Comparison of ENCODE assay signal across 27 cellular contexts in the genomic region with DNA sequence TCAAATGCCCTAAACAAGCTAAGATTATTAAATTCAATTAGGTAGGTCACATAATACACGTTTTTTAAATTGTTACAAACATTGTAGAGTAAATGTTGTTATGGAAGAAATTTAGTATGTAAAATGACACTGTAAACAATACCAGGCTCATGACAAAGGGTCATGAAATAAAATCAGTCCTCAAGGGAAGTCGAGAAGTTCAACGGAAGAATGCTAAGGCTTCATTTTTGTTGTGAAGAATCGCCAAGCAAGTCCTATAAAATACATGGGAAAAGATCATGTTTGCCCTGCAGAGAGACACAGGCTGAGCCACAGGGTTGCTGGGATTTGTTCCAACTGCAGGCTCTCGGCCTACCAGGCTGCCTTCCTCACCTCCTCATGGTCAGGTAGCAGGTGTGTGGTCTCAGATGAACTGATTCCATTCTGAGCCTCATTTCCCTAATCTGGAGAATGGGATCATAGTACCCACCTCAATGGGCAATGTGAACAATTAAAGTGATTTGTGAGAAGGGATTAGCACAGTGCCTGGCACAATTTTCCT.
"Had no signal": no experiment of that assay in that cellular context is flagged by ENCODE, and none has a peak within 500 bp of the region (broad histone marks: within the 10 kb centered on the region; RNA-seq: fewer than 3 reads in every experiment).

No MANE protein-coding gene starts in this region.

- DNase-seq: dermis blood vessel endothelial cell; effector memory CD4-positive, alpha-beta T cell; foreskin melanocyte; glutamatergic neuron; heart right ventricle; hypothalamus; immature natural killer cell; natural killer cell; pancreas; right lobe of liver; small intestine; stimulated activated CD4-positive, alpha-beta T cell treated with anti-CD3 and anti-CD28 coated beads, Interleukin-15, amount 100 ng/mL, for 24 hours; stimulated activated CD4-positive, alpha-beta T cell treated with anti-CD3 and anti-CD28 coated beads, Interleukin-4, amount 100 ng/mL, for 1 hour; stimulated activated CD8-positive, alpha-beta memory T cell treated with anti-CD3 and anti-CD28 coated beads, Interleukin-4, amount 100 ng/mL, for 48 hours; stimulated activated naive CD4-positive, alpha-beta T cell; stimulated activated naive CD8-positive, alpha-beta T cell treated with anti-CD3 and anti-CD28 coated beads, Interleukin-15, amount 100 ng/mL, for 72 hours; trophoblast cell had no signal

- H3K4me3 Mint-ChIP-seq: immature natural killer cell; memory B cell; natural killer cell; neural crest cell; stimulated activated naive CD8-positive, alpha-beta T cell treated with anti-CD3 and anti-CD28 coated beads, Interleukin-15, amount 100 ng/mL, for 72 hours had no signal

- H3K27ac ChIP-seq: coronary artery, heart right ventricle, neutrophil, pancreas, right lobe of liver, suprapubic skin, vagina had no signal

- H3K4me1 Mint-ChIP-seq: immature natural killer cell, memory B cell, natural killer cell had no signal

- H3K9me3 Mint-ChIP-seq: natural killer cell had no signal

- H3K36me3 ChIP-seq: heart right ventricle, neutrophil, pancreas, right lobe of liver, suprapubic skin, vagina had no signal

- FAIRE-seq: keratinocyte, pancreas, small intestine had no signal

- ATAC-seq: heart right ventricle; left lobe of liver; natural killer cell; right lobe of liver; stimulated activated naive CD8-positive, alpha-beta T cell treated with anti-CD3 and anti-CD28 coated beads, Interleukin-15, amount 100 ng/mL, for 72 hours had no signal

- H3K36me3 Mint-ChIP-seq: immature natural killer cell, memory B cell, natural killer cell had no signal

- H3K27me3 Mint-ChIP-seq: progenitor cell of endocrine pancreas had no signal

- H3K9me3 ChIP-seq: neutrophil, pancreas, right lobe of liver, suprapubic skin, vagina had no signal

- H3K4me3 ChIP-seq: coronary artery, heart right ventricle, lung, pancreas, right lobe of liver, suprapubic skin, vagina had no signal

- H3K27me3 ChIP-seq: heart right ventricle, neutrophil, pancreas, right lobe of liver, suprapubic skin, vagina had no signal

- H3K27ac Mint-ChIP-seq: immature natural killer cell; memory B cell; natural killer cell; progenitor cell of endocrine pancreas; stimulated activated naive CD8-positive, alpha-beta T cell treated with anti-CD3 and anti-CD28 coated beads, Interleukin-15, amount 100 ng/mL, for 72 hours had no signal
